ENCODE assay signal across 1 cellular context in the genomic region with DNA sequence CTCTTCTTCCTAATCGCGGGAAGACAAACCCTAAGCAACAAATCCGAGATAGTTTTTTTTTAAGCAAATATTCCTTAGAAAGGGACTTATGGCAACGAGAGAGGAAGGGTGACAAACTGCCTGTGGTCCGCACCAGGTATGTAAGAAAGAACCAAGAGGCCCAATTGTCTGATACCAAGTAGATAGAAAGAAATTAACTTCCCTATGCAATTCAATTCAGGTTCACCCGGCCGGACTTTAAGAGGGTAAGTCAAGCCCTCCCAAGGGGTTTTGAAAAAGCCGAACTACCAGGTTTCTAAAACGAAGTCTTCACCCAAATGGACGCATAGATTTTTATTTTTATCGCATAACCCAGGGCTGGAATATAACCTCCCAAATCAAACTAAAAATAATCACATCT.
TF ChIP-seq lines count a peak whose summit lies in the region.

No MANE protein-coding gene starts in this region.

TF ChIP-seq in H1, 55 proteins besides CTCF, POLR2A, EP300 and RAD21:
- TF ChIP-seq BACH1 (IDR thresholded peaks at IDR 0.05; ENCODE audit: low read length) (no peak), ATF3 (IDR thresholded peaks at IDR 0.05; ENCODE audit: insufficient read depth, low read depth, low read length) (no peak), SP2 (IDR thresholded peaks at IDR 0.05; ENCODE audit: low read length) (no peak), EZH2 (IDR thresholded peaks at IDR 0.05; ENCODE audit: low read depth, low read length, severe bottlenecking) (peak; percentile 57), SP1 (IDR thresholded peaks at IDR 0.05; ENCODE audit: low read depth, low read length) (0 out of 2 replicates have a peak, but pooled peaks have one; percentile 2), SUZ12 (IDR thresholded peaks at IDR 0.05; ENCODE audit: low read length) (peak; percentile 1; the same call in 1 of the 2 replicates), RNF2 (IDR thresholded peaks at IDR 0.05; ENCODE audit: borderline replicate concordance, low read depth, low read length, missing control alignments, poor library complexity, severe bottlenecking) (peak; percentile 27), POU5F1 (IDR thresholded peaks at IDR 0.05; ENCODE audit: low read depth, low read length) (no peak)
